1 cellular context compared by ENCODE assay signal in the genomic region with DNA sequence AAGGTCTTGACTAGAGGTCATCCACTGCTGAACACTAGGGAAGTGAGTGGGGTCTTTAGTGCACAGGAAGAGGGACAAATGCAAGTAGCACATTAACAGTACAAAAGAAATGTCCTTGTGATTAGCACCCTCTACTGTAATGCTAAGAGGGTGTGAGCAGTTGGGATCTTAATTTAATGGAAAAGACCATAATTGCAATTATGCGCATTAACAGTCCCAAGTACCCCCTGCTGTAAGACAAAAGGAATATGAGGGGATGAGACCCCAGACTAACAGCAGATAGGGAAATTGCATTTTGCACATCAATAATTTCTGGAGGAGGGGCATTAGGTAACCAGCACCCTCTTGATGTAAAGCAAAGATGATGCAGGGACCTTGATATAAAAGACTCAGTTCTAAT.
TF ChIP-seq lines count a peak whose summit lies in the region.

No MANE protein-coding gene starts in this region.

TF ChIP-seq in K562, 482 proteins besides CTCF, POLR2A, EP300 and RAD21 (continued from another document):
- TF ChIP-seq, protein P1, sequence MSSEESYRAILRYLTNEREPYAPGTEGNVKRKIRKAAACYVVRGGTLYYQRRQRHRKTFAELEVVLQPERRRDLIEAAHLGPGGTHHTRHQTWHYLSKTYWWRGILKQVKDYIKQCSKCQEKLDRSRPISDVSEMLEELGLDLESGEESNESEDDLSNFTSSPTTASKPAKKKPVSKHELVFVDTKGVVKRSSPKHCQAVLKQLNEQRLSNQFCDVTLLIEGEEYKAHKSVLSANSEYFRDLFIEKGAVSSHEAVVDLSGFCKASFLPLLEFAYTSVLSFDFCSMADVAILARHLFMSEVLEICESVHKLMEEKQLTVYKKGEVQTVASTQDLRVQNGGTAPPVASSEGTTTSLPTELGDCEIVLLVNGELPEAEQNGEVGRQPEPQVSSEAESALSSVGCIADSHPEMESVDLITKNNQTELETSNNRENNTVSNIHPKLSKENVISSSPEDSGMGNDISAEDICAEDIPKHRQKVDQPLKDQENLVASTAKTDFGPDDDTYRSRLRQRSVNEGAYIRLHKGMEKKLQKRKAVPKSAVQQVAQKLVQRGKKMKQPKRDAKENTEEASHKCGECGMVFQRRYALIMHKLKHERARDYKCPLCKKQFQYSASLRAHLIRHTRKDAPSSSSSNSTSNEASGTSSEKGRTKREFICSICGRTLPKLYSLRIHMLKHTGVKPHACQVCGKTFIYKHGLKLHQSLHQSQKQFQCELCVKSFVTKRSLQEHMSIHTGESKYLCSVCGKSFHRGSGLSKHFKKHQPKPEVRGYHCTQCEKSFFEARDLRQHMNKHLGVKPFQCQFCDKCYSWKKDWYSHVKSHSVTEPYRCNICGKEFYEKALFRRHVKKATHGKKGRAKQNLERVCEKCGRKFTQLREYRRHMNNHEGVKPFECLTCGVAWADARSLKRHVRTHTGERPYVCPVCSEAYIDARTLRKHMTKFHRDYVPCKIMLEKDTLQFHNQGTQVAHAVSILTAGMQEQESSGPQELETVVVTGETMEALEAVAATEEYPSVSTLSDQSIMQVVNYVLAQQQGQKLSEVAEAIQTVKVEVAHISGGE (CRISPR knock-in tag; IDR thresholded peaks at IDR 0.05), result no peak
- TF ChIP-seq, protein P2, sequence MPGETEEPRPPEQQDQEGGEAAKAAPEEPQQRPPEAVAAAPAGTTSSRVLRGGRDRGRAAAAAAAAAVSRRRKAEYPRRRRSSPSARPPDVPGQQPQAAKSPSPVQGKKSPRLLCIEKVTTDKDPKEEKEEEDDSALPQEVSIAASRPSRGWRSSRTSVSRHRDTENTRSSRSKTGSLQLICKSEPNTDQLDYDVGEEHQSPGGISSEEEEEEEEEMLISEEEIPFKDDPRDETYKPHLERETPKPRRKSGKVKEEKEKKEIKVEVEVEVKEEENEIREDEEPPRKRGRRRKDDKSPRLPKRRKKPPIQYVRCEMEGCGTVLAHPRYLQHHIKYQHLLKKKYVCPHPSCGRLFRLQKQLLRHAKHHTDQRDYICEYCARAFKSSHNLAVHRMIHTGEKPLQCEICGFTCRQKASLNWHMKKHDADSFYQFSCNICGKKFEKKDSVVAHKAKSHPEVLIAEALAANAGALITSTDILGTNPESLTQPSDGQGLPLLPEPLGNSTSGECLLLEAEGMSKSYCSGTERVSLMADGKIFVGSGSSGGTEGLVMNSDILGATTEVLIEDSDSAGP (CRISPR knock-in tag; IDR thresholded peaks at IDR 0.05), result no peak
- TF ChIP-seq SAP30 (IDR thresholded peaks at IDR 0.05; ENCODE audit: borderline replicate concordance, insufficient read depth, low read depth, low read length, poor library complexity, severe bottlenecking), result no peak
- TF ChIP-seq ILK (tag; IDR thresholded peaks at IDR 0.05; ENCODE audit: borderline replicate concordance, low read depth), result no peak
- no peak for TF ChIP-seq NELFE (IDR thresholded peaks at IDR 0.05; ENCODE audit: insufficient read depth, insufficient read length)
- TF ChIP-seq BACH1 (tag; IDR thresholded peaks at IDR 0.05), result no peak
- no peak for TF ChIP-seq ZKSCAN8 (CRISPR knock-in tag; IDR thresholded peaks at IDR 0.05)
- TF ChIP-seq ZNF408 (CRISPR knock-in tag; IDR thresholded peaks at IDR 0.05; ENCODE audit: low read depth), result no peak
- no peak for TF ChIP-seq JUN (IDR thresholded peaks at IDR 0.05; ENCODE audit: borderline replicate concordance, low read depth, low read length)
- TF ChIP-seq JUN (CRISPR knock-in tag; IDR thresholded peaks at IDR 0.05; ENCODE audit: borderline replicate concordance), result no peak
- TF ChIP-seq KDM1A (IDR thresholded peaks at IDR 0.05), result no peak
- no peak for TF ChIP-seq POLR3A (IDR thresholded peaks at IDR 0.05; ENCODE audit: borderline replicate concordance, extremely low read depth, insufficient read depth, insufficient read length)
- TF ChIP-seq, protein P3, sequence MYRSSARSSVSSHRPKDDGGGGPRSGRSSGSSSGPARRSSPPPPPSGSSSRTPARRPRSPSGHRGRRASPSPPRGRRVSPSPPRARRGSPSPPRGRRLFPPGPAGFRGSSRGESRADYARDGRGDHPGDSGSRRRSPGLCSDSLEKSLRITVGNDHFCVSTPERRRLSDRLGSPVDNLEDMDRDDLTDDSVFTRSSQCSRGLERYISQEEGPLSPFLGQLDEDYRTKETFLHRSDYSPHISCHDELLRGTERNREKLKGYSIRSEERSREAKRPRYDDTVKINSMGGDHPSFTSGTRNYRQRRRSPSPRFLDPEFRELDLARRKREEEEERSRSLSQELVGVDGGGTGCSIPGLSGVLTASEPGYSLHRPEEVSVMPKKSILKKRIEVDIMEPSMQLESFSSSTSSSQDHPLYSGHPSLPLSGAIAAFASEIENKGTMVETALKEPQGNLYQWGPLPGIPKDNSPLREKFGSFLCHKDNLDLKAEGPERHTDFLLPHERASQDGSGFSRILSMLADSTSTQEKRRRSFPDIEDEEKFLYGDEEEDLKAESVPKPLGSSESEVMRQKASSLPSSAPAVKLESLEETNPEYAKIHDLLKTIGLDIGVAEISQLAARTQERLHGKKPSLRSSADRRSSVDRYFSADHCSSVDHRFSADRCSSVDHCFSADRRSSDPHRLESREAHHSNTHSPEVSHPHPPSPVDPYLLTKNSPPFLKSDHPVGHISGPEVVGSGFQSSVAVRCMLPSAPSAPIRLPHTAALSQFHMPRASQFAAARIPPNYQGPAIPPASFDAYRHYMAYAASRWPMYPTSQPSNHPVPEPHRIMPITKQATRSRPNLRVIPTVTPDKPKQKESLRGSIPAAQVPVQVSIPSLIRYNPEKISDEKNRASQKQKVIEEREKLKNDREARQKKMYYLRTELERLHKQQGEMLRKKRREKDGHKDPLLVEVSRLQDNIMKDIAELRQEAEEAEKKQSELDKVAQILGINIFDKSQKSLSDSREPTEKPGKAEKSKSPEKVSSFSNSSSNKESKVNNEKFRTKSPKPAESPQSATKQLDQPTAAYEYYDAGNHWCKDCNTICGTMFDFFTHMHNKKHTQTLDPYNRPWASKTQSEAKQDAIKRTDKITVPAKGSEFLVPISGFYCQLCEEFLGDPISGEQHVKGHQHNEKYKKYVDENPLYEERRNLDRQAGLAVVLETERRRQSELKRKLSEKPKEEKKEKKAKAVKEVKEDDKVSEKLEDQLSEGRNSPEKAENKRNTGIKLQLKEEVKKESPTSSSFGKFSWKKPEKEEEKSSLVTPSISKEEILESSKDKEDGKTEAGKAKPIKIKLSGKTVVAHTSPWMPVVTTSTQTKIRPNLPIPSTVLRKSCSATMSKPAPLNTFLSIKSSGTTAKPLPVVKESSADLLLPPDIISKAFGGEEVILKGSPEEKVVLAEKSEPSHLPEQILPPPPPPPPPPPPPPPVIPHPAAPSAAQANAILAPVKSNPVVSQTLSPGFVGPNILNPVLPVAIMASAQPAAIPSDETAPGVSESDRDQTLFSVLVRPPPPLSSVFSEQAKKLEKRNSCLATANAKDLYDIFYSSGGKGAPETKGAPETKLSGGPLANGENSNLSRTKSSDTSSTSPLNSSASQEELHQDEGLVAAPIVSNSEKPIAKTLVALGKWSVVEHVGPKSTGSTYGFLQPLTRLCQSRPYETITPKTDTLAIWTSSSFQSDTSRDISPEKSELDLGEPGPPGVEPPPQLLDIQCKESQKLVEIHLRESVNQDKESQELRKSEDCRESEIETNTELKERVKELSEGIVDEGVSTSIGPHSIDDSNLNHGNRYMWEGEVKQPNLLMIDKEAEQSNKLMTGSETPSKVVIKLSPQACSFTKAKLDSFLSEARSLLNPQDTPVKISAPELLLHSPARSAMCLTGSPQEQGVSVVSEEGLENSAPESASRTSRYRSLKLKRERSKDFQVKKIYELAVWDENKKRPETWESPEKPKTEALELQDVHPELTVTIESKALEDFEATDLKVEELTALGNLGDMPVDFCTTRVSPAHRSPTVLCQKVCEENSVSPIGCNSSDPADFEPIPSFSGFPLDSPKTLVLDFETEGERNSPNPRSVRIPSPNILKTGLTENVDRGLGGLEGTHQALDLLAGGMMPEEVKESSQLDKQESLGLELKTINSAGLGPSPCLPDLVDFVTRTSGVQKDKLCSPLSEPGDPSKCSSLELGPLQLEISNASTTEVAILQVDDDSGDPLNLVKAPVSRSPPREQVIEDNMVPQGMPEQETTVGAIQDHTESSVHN (IDR thresholded peaks at IDR 0.05; ENCODE audit: borderline replicate concordance in 1 of 2, low read depth in 1 of 2), result no peak
- TF ChIP-seq FOXJ3 (CRISPR knock-in tag; IDR thresholded peaks at IDR 0.05), result no peak
- no peak for TF ChIP-seq RBM15 (IDR thresholded peaks at IDR 0.05; ENCODE audit: insufficient read depth, low read length)
- TF ChIP-seq EZH2 (IDR thresholded peaks at IDR 0.05; ENCODE audit: borderline replicate concordance, low read depth, low read length), result no peak
- TF ChIP-seq NCOR1 (IDR thresholded peaks at IDR 0.05), result no peak
- TF ChIP-seq POU5F1 (IDR thresholded peaks at IDR 0.05; ENCODE audit: borderline replicate concordance, low read depth, low read length, partially characterized antibody), result no peak
